Comparison of ENCODE assay signal across 16 cellular contexts in the genomic region with DNA sequence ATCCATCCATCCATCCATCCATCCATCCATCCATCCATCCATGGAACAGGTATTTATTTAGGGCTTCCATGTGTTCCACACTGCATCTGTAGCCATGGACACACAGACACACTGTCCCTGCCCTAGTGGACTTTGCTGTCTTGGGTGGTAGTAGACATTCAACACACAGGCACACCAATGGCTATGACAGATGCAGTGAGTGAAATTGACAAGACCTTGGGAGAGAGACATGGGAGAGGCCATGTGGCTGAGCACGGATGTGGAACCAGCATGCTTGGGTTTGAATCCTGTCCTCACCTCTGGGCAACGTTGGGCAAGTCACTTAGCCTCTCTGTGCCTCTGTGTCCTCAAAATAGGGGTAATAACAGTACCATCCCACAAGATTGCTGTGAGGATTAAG. TPM values are rescaled to one million over a fixed set of nuclear protein-coding genes. Genes with fewer than 3 reads are reported as not detected.
DNase-seq lines count a peak whose midpoint lies in the region; ATAC-seq and TF ChIP-seq lines count a peak whose summit lies in the region.
"Had no signal": no experiment of that assay in that cellular context is flagged by ENCODE, and none has a peak within 500 bp of the region (broad histone marks: within the 10 kb centered on the region; RNA-seq: fewer than 3 reads in every experiment).

No MANE protein-coding gene starts in this region.

- peaks cover 39 to 59% of the 10 kb centered on the region in 2 donors for H3K36me3 ChIP-seq in duodenal mucosa (ENCODE audit: control insufficient read depth in 1 of 2, insufficient read depth in 2 of 2, low read length in 2 of 2)
- peaks cover 80% of the 10 kb centered on the region for H3K36me3 ChIP-seq in neutrophil
- H3K36me3 ChIP-seq in thyroid gland = peaks cover 69 to 70% of the 10 kb centered on the region in 2 donors
- H3K36me3 ChIP-seq: neural progenitor cell had no signal

- H3K9me3 ChIP-seq in duodenal mucosa (ENCODE audit: control insufficient read depth in 1 of 2, low read length in 2 of 2) (no peaks in the 10 kb centered on the region), neutrophil (no peaks in the 10 kb centered on the region), thyroid gland (no peaks in the 10 kb centered on the region)

- no peak overlapping the region for H3K9ac ChIP-seq in duodenal mucosa (ENCODE audit: low read depth in 1 of 2, low read length in 2 of 2)
- H3K9ac ChIP-seq: neural progenitor cell had no signal

- H3K4me3 ChIP-seq in duodenal mucosa (ENCODE audit: low read depth in 1 of 2, low read length in 2 of 2) = no peak overlapping the region
- no peak overlapping the region for H3K4me3 ChIP-seq in neutrophil (ENCODE audit: low read depth in 1 of 2, low read length in 1 of 2)
- no peak overlapping the region for H3K4me3 ChIP-seq in thyroid gland (replicated peaks in 1 of 3)
- H3K4me3 ChIP-seq: neural progenitor cell had no signal

- no peaks in the 10 kb centered on the region for H3K27me3 Mint-ChIP-seq in WTC11 (ENCODE audit: low read depth)
- H3K27me3 Mint-ChIP-seq: activated naive CD4-positive, alpha-beta T cell treated with anti-CD3 and anti-CD28 coated beads, Interleukin-2, amount 10 ng/mL, durations not matched to agents 7 days and 5 days had no signal

- WGBS in thyroid gland, 2 donors = 88% methylated on average over 2 of the region's 2 CpGs

- no peak for DNase-seq in WTC11 (ENCODE audit: low spot score)
- no peak for DNase-seq in thyroid gland
- no peak for DNase-seq in OCI-M2 (lab: John Stamatoyannopoulos, UW; ENCODE audit: unreplicated experiment)
- no peak for DNase-seq in NCI-H1436 (lab: John Stamatoyannopoulos, UW)
- no peak for DNase-seq in NK-92 treated with Interleukin-12 subunit alpha and Interleukin-12 subunit beta, amount 100 ng/mL, for 24 hours (lab: John Stamatoyannopoulos, UW)
- DNase-seq: activated naive CD4-positive, alpha-beta T cell treated with anti-CD3 and anti-CD28 coated beads, Interleukin-2, amount 10 ng/mL, durations not matched to agents 7 days and 5 days; central memory CD4-positive, alpha-beta T cell; HCEC 1CT; KBM-7; NCI-H1417 treated with DMSO at 0.1 percent for 48 hours; SW 1271 had no signal

- no peak overlapping the region for H3K4me3 Mint-ChIP-seq in WTC11
- H3K4me3 Mint-ChIP-seq: activated naive CD4-positive, alpha-beta T cell treated with anti-CD3 and anti-CD28 coated beads, Interleukin-2, amount 10 ng/mL, durations not matched to agents 7 days and 5 days; neural progenitor cell had no signal

- H3K9me3 Mint-ChIP-seq in WTC11 = peaks cover 5% of the 10 kb centered on the region; the same call in 1 of the 2 replicates
- H3K9me3 Mint-ChIP-seq: activated naive CD4-positive, alpha-beta T cell treated with anti-CD3 and anti-CD28 coated beads, Interleukin-2, amount 10 ng/mL, durations not matched to agents 7 days and 5 days; neural progenitor cell had no signal

- no peak for TF ChIP-seq CTCF in WTC11 (IDR thresholded peaks at IDR 0.05)
- TF ChIP-seq CTCF in neutrophil (IDR thresholded peaks at IDR 0.05) = no peak
- TF ChIP-seq CTCF in thyroid gland (IDR thresholded peaks at IDR 0.05) = no peak

- no peaks in the 10 kb centered on the region for H3K4me1 Mint-ChIP-seq in WTC11

- H3K27ac ChIP-seq in duodenal mucosa (ENCODE audit: low read depth, low read length) = peak overlapping the region; percentile 72
- peak overlapping the region; percentile 66 for H3K27ac ChIP-seq in neutrophil
- H3K27ac ChIP-seq in thyroid gland = peak overlapping the region; percentile 71 to 91 (median 81)
- H3K27ac ChIP-seq: neural progenitor cell, VCaP had no signal

- CTCF ChIA-PET in WTC11 (lab: Charles Lee) = no interaction called here

- H3K4me1 ChIP-seq in duodenal mucosa (ENCODE audit: control insufficient read depth in 1 of 2, insufficient read depth in 2 of 2, low read length in 2 of 2) (peaks cover 6 to 20% of the 10 kb centered on the region in 2 donors), neutrophil (ENCODE audit: control insufficient read depth in 1 of 2, insufficient read depth in 1 of 2, low read depth in 1 of 2, low read length in 1 of 2) (peaks cover 74 to 82% of the 10 kb centered on the region in 2 experiments), thyroid gland (peaks cover 13 to 58% of the 10 kb centered on the region in 2 donors)
- H3K4me1 ChIP-seq: neural progenitor cell had no signal

- no peak for TF ChIP-seq POLR2A in thyroid gland (IDR thresholded peaks at IDR 0.05)

- 0 out of 2 replicates have a peak overlapping the region, but pooled peaks have one; percentile 29 for H3K27ac Mint-ChIP-seq in WTC11
- H3K27ac Mint-ChIP-seq: activated naive CD4-positive, alpha-beta T cell treated with anti-CD3 and anti-CD28 coated beads, Interleukin-2, amount 10 ng/mL, durations not matched to agents 7 days and 5 days; neural progenitor cell had no signal

- H3K36me3 Mint-ChIP-seq in WTC11 = peaks cover 12% of the 10 kb centered on the region

- POLR2A ChIA-PET in WTC11 (lab: Charles Lee) = no interaction called here

- H3K27me3 ChIP-seq in duodenal mucosa (ENCODE audit: control insufficient read depth in 1 of 2, insufficient read depth in 2 of 2, low read length in 2 of 2) = no peaks in the 10 kb centered on the region
- H3K27me3 ChIP-seq in neutrophil = no peaks in the 10 kb centered on the region
- no peaks in the 10 kb centered on the region for H3K27me3 ChIP-seq in thyroid gland
- H3K27me3 ChIP-seq: neural progenitor cell had no signal

- no peak for ATAC-seq in WTC11
- no peak for ATAC-seq in HG03139 (IDR thresholded peaks at IDR 0.05; ENCODE audit: unreplicated experiment)

- intact Hi-C loops in thyroid gland (cut with DNase I) = no loop called here

TF ChIP-seq in WTC11, 78 proteins besides CTCF, POLR2A, EP300 and RAD21 (continues in another document):
- TF ChIP-seq ZNF232 (CRISPR knock-in tag; IDR thresholded peaks at IDR 0.05) (no peak), ZNF121 (CRISPR knock-in tag; IDR thresholded peaks at IDR 0.05) (no peak), MXD4 (CRISPR knock-in tag; IDR thresholded peaks at IDR 0.05; ENCODE audit: borderline replicate concordance) (no peak), NR3C1 (CRISPR knock-in tag; conservative IDR thresholded peaks at IDR 0.05; ENCODE audit: low read depth) (no peak), ZNF219 (CRISPR knock-in tag; IDR thresholded peaks at IDR 0.05; ENCODE audit: borderline replicate concordance) (no peak), NR1H2 (CRISPR knock-in tag; IDR thresholded peaks at IDR 0.05) (no peak), ZNF396 (CRISPR knock-in tag; IDR thresholded peaks at IDR 0.05; ENCODE audit: borderline replicate concordance) (no peak), HMGA2 (CRISPR knock-in tag; IDR thresholded peaks at IDR 0.05) (no peak), ZBTB21 (CRISPR knock-in tag; IDR thresholded peaks at IDR 0.05; ENCODE audit: borderline replicate concordance) (no peak), OVOL2 (CRISPR knock-in tag; IDR thresholded peaks at IDR 0.05; ENCODE audit: borderline replicate concordance) (no peak)
- TF ChIP-seq, protein P1, sequence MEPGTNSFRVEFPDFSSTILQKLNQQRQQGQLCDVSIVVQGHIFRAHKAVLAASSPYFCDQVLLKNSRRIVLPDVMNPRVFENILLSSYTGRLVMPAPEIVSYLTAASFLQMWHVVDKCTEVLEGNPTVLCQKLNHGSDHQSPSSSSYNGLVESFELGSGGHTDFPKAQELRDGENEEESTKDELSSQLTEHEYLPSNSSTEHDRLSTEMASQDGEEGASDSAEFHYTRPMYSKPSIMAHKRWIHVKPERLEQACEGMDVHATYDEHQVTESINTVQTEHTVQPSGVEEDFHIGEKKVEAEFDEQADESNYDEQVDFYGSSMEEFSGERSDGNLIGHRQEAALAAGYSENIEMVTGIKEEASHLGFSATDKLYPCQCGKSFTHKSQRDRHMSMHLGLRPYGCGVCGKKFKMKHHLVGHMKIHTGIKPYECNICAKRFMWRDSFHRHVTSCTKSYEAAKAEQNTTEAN (CRISPR knock-in tag; IDR thresholded peaks at IDR 0.05) = no peak
- TF ChIP-seq, protein P2, sequence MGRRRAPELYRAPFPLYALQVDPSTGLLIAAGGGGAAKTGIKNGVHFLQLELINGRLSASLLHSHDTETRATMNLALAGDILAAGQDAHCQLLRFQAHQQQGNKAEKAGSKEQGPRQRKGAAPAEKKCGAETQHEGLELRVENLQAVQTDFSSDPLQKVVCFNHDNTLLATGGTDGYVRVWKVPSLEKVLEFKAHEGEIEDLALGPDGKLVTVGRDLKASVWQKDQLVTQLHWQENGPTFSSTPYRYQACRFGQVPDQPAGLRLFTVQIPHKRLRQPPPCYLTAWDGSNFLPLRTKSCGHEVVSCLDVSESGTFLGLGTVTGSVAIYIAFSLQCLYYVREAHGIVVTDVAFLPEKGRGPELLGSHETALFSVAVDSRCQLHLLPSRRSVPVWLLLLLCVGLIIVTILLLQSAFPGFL (CRISPR knock-in tag; IDR thresholded peaks at IDR 0.05; ENCODE audit: borderline replicate concordance) = no peak
- TF ChIP-seq, protein P3, sequence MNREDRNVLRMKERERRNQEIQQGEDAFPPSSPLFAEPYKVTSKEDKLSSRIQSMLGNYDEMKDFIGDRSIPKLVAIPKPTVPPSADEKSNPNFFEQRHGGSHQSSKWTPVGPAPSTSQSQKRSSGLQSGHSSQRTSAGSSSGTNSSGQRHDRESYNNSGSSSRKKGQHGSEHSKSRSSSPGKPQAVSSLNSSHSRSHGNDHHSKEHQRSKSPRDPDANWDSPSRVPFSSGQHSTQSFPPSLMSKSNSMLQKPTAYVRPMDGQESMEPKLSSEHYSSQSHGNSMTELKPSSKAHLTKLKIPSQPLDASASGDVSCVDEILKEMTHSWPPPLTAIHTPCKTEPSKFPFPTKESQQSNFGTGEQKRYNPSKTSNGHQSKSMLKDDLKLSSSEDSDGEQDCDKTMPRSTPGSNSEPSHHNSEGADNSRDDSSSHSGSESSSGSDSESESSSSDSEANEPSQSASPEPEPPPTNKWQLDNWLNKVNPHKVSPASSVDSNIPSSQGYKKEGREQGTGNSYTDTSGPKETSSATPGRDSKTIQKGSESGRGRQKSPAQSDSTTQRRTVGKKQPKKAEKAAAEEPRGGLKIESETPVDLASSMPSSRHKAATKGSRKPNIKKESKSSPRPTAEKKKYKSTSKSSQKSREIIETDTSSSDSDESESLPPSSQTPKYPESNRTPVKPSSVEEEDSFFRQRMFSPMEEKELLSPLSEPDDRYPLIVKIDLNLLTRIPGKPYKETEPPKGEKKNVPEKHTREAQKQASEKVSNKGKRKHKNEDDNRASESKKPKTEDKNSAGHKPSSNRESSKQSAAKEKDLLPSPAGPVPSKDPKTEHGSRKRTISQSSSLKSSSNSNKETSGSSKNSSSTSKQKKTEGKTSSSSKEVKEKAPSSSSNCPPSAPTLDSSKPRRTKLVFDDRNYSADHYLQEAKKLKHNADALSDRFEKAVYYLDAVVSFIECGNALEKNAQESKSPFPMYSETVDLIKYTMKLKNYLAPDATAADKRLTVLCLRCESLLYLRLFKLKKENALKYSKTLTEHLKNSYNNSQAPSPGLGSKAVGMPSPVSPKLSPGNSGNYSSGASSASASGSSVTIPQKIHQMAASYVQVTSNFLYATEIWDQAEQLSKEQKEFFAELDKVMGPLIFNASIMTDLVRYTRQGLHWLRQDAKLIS (CRISPR knock-in tag; IDR thresholded peaks at IDR 0.05; ENCODE audit: borderline replicate concordance) = no peak

RNA-seq across cellular contexts. Expression of gene STOM, which starts 45.3 kb away (rescaled TPM):
- 29.6 to 32.9 TPM (median 30.1 TPM) in 3 replicates for total RNA-seq in WTC11 (2021)
- total RNA-seq in thyroid gland = 100 to 1,000 TPM; 104 to 275 (median 142) TPM

RNA-seq across cellular contexts. Expression of gene GSN, which starts 56.8 kb away (rescaled TPM):
- 47.0 to 57.3 TPM (median 54.9 TPM) in 3 replicates for total RNA-seq in WTC11 (2021)
- total RNA-seq in thyroid gland = 1,000 to 10,000 TPM; 1,151 to 1,624 (median 1,443) TPM

Comparison
In these comparisons a context has a peak if more than half of its experiments do, and no peak if none do; other contexts are left out.
1. RNA of gene GSN, which starts 56.8 kb away (total RNA-seq): 1,151 to 1,624 TPM in thyroid gland; 47.0 to 57.3 TPM in WTC11; every median in the first group is over 10 times any median in the second.
2. Peak in every context shown above with its lines, with median percentiles within 50 percentile points of each other: H3K27ac ChIP-seq.